ENCODE assay signal across 14 cellular contexts in the genomic region with DNA sequence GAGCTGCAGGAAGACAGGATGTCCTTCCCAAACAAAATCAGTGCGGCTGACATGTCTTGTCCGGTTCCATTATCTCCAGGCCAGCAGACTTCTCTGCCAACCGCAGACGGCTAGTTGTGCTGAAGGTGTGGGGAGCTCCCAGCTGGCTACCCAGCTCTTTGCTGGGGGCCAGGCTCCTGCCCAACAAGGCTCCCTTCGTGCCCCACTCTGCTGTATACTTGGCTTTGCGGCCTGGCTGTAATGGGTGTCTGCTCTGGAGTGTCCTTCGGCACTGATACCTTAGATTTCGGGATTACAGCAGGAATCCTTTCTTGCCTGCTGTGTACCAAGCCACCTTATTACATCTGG. TPM values are rescaled to one million over a fixed set of nuclear protein-coding genes. Genes with fewer than 3 reads are reported as not detected.
DNase-seq lines count a peak whose midpoint lies in the region; ATAC-seq and TF ChIP-seq lines count a peak whose summit lies in the region.
"Had no signal": no experiment of that assay in that cellular context is flagged by ENCODE, and none has a peak within 500 bp of the region (broad histone marks: within the 10 kb centered on the region; RNA-seq: fewer than 3 reads in every experiment).

No MANE protein-coding gene starts in this region.

- no peaks in the 10 kb centered on the region for H3K79me2 ChIP-seq in Loucy (ENCODE audit: insufficient read depth, low read length)

- H3K4me2 ChIP-seq in Loucy (ENCODE audit: low read depth, low read length, poor library complexity, severe bottlenecking): peak overlapping the region; percentile 3
- H3K4me2 ChIP-seq: BLaER1 had no signal

- H3K4me3 Mint-ChIP-seq in activated CD8-positive, alpha-beta memory T cell treated with anti-CD3 and anti-CD28 coated beads, Interleukin-2, amount 10 ng/mL, durations not matched to agents 7 days and 5 days: no peak overlapping the region
- H3K4me3 Mint-ChIP-seq in immature natural killer cell: peak overlapping the region in 2 of 5 donors; percentile 34 to 84

- peaks cover 24% of the 10 kb centered on the region for H3K36me3 Mint-ChIP-seq in activated CD8-positive, alpha-beta memory T cell treated with anti-CD3 and anti-CD28 coated beads, Interleukin-2, amount 10 ng/mL, durations not matched to agents 7 days and 5 days
- H3K36me3 Mint-ChIP-seq in immature natural killer cell: peaks cover 11 to 35% (median 13%) of the 10 kb centered on the region in 3 donors

- H3K9me3 ChIP-seq in Loucy (ENCODE audit: insufficient read depth, low read depth, low read length) (no peaks in the 10 kb centered on the region), upper lobe of right lung (no peaks in the 10 kb centered on the region)
- H3K9me3 ChIP-seq: BLaER1, Caco-2 had no signal

- no peaks in the 10 kb centered on the region for H3F3A ChIP-seq in Loucy (ENCODE audit: low read depth)

- no peak for TF ChIP-seq CTCF in Loucy (conservative IDR thresholded peaks at IDR 0.05; ENCODE audit: low read length)
- no peak for TF ChIP-seq CTCF in upper lobe of right lung (IDR thresholded peaks at IDR 0.05)

- H3K9ac ChIP-seq in Loucy (ENCODE audit: low read depth, low read length, poor library complexity, severe bottlenecking): no peak overlapping the region
- H3K9ac ChIP-seq: BLaER1, GM23248 had no signal

- H3K27me3 Mint-ChIP-seq in activated CD8-positive, alpha-beta memory T cell treated with anti-CD3 and anti-CD28 coated beads, Interleukin-2, amount 10 ng/mL, durations not matched to agents 7 days and 5 days: no peaks in the 10 kb centered on the region
- H3K27me3 Mint-ChIP-seq in immature natural killer cell (ENCODE audit: low read depth in 3 of 3): peaks cover 3 to 8% (median 7%) of the 10 kb centered on the region in 3 donors
- H3K27me3 Mint-ChIP-seq: CD8-positive, alpha-beta memory T cell; IgD-negative memory B cell had no signal

- H3K36me3 ChIP-seq in Loucy (ENCODE audit: insufficient read depth, low read length) (peaks cover 13% of the 10 kb centered on the region; the same call in 1 of the 2 replicates), upper lobe of right lung (peaks cover 5% of the 10 kb centered on the region)

- no peak for DNase-seq in activated CD8-positive, alpha-beta memory T cell treated with anti-CD3 and anti-CD28 coated beads, Interleukin-2, amount 10 ng/mL, durations not matched to agents 7 days and 5 days
- no peak for DNase-seq in activated CD8-positive, alpha-beta memory T cell treated with anti-CD3 and anti-CD28 coated beads for 24 hours
- no peak for DNase-seq in immature natural killer cell
- DNase-seq in upper lobe of right lung: peak; percentile 66
- DNase-seq in activated CD4-positive, CD25-positive, alpha-beta regulatory T cell (lab: John Stamatoyannopoulos, UW): no peak
- DNase-seq in activated T-cell treated with anti-CD3 and anti-CD28 coated beads, Interleukin-2, amount 50 U/mL, for 1 hour: no peak
- DNase-seq: 8988T; AML-193; Caco-2; CD8-positive, alpha-beta memory T cell; GM23248 had no signal

- ATAC-seq in activated CD8-positive, alpha-beta memory T cell treated with anti-CD3 and anti-CD28 coated beads, Interleukin-2, amount 10 ng/mL, durations not matched to agents 7 days and 5 days: no peak
- no peak for ATAC-seq in upper lobe of right lung

- H3K27me3 ChIP-seq in Loucy (ENCODE audit: insufficient read depth, low read length, poor library complexity, severe bottlenecking) (no peaks in the 10 kb centered on the region), upper lobe of right lung (no peaks in the 10 kb centered on the region)
- H3K27me3 ChIP-seq: BLaER1 had no signal

- H3K4me1 Mint-ChIP-seq in activated CD8-positive, alpha-beta memory T cell treated with anti-CD3 and anti-CD28 coated beads, Interleukin-2, amount 10 ng/mL, durations not matched to agents 7 days and 5 days: peaks cover 68% of the 10 kb centered on the region
- H3K4me1 Mint-ChIP-seq in immature natural killer cell: peaks cover 48 to 54% of the 10 kb centered on the region in 2 donors

- no peaks in the 10 kb centered on the region for H3K9me3 Mint-ChIP-seq in activated CD8-positive, alpha-beta memory T cell treated with anti-CD3 and anti-CD28 coated beads, Interleukin-2, amount 10 ng/mL, durations not matched to agents 7 days and 5 days (ENCODE audit: low read depth)
- H3K9me3 Mint-ChIP-seq in immature natural killer cell: peaks cover 0 to 3% (median 0%) of the 10 kb centered on the region in 6 donors
- H3K9me3 Mint-ChIP-seq: IgD-negative memory B cell had no signal

- no peaks in the 10 kb centered on the region for H4K20me1 ChIP-seq in Loucy (ENCODE audit: insufficient read depth, low read length, poor library complexity, severe bottlenecking)
- H4K20me1 ChIP-seq: BLaER1 had no signal

- H3K4me1 ChIP-seq in Loucy (ENCODE audit: insufficient read depth, low read length, poor library complexity, severe bottlenecking) (peaks cover 55% of the 10 kb centered on the region), upper lobe of right lung (peaks cover under 1% of the 10 kb centered on the region)

- H3K4me3 ChIP-seq in Loucy (ENCODE audit: low read length, poor library complexity, severe bottlenecking) (no peak overlapping the region), upper lobe of right lung (no peak overlapping the region)
- H3K4me3 ChIP-seq: BLaER1, GM23248 had no signal

- no peak overlapping the region for H3K27ac ChIP-seq in upper lobe of right lung
- H3K27ac ChIP-seq: BLaER1, GM23248 had no signal

- H2AFZ ChIP-seq in Loucy (ENCODE audit: low read length): no peak overlapping the region
- H2AFZ ChIP-seq: GM23248 had no signal

- CTCF ChIA-PET in activated CD8-positive, alpha-beta memory T cell treated with anti-CD3 and anti-CD28 coated beads, Interleukin-2, amount 10 ng/mL, durations not matched to agents 7 days and 5 days (lab: Charles Lee): interaction anchor here (0.9 to 1.6 kb wide), 2 partner anchors 47 to 154 kb away, joined by 3 to 6 read pairs; no protein-coding TSS in a partner anchor

- intact Hi-C loops in upper lobe of right lung (cut with DNase I): no loop called here

- peak overlapping the region; percentile 80 for H3K27ac Mint-ChIP-seq in activated CD8-positive, alpha-beta memory T cell treated with anti-CD3 and anti-CD28 coated beads, Interleukin-2, amount 10 ng/mL, durations not matched to agents 7 days and 5 days
- H3K27ac Mint-ChIP-seq in immature natural killer cell: peak overlapping the region; percentile 75 to 97 (median 86)

- H3K9me2 ChIP-seq in Loucy (replicated peaks; ENCODE audit: low read depth, low read length): no peaks in the 10 kb centered on the region

RNA-seq across cellular contexts. Expression of a gene that starts 48.7 kb away (rescaled TPM):
- total RNA-seq in activated CD8-positive, alpha-beta memory T cell treated with anti-CD3 and anti-CD28 coated beads, Interleukin-2, amount 10 ng/mL, durations not matched to agents 7 days and 5 days: 100 to 1,000 TPM; 184 to 254 TPM
- polyA plus RNA-seq in immature natural killer cell: under 1 TPM; 0.41 to 0.98 (median 0.51) TPM
- total RNA-seq in upper lobe of right lung: 3.7 TPM
- total RNA-seq: Caco-2, GM23248 had no signal

RNA-seq across cellular contexts. Expression of a gene that starts 50.5 kb away (rescaled TPM):
- total RNA-seq in activated CD8-positive, alpha-beta memory T cell treated with anti-CD3 and anti-CD28 coated beads, Interleukin-2, amount 10 ng/mL, durations not matched to agents 7 days and 5 days: 10 to 100 TPM; 38.1 to 47.8 TPM
- polyA plus RNA-seq in immature natural killer cell: 10 to 100 TPM; 55.0 to 80.1 (median 65.3) TPM
- 61.2 TPM for total RNA-seq in upper lobe of right lung

Comparison
In these comparisons a context has a peak if more than half of its experiments do, and no peak if none do; other contexts are left out.
1. RNA of a gene that starts 48.7 kb away (total RNA-seq): 184 to 254 TPM in activated CD8-positive, alpha-beta memory T cell treated with anti-CD3 and anti-CD28 coated beads, Interleukin-2, amount 10 ng/mL, durations not matched to agents 7 days and 5 days; 3.7 TPM in upper lobe of right lung (single experiment); every median in the first group is over 10 times any median in the second.